13 cellular contexts compared by ENCODE assay signal in genomic region chr10:88131561-88132139, GRCh38.
DNase-seq lines count a peak whose midpoint lies in the region; ATAC-seq and TF ChIP-seq lines count a peak whose summit lies in the region.
"Had no signal": no experiment of that assay in that cellular context is flagged by ENCODE, and none has a peak within 500 bp of the region (broad histone marks: within the 10 kb centered on the region; RNA-seq: fewer than 3 reads in every experiment).

No MANE protein-coding gene starts in this region.

- no peaks in the 10 kb centered on the region for H3K4me1 ChIP-seq in uterus

- H3K27ac ChIP-seq in layer of hippocampus (ENCODE audit: low read depth, low read length) (peak overlapping the region; percentile 30), uterus (peak overlapping the region in 1 of 2 donors; percentile 49)
- H3K27ac ChIP-seq: hepatocyte had no signal

- ATAC-seq in GM19351 (IDR thresholded peaks at IDR 0.05; ENCODE audit: unreplicated experiment), result no peak

- TF ChIP-seq CTCF in uterus (IDR thresholded peaks at IDR 0.05), result no peak

- no peak overlapping the region for H3K4me3 ChIP-seq in uterus
- H3K4me3 ChIP-seq: hepatocyte had no signal

- H3K36me3 ChIP-seq in uterus, result no peaks in the 10 kb centered on the region

- DNase-seq in NCI-H526 (lab: John Stamatoyannopoulos, UW), result peak; percentile 16 to 27
- no peak for DNase-seq in NCI-H526 treated with DMSO at 0.1 percent for 48 hours (lab: John Stamatoyannopoulos, UW)
- peak; percentile 77 for DNase-seq in astrocyte of the hippocampus (ENCODE audit: low read depth, low spot score)
- peak; percentile 38 to 55 for DNase-seq in uterus
- DNase-seq in GM19238 (ENCODE audit: insufficient read length, low spot score), result no peak
- DNase-seq in NCI-H82 treated with DMSO at 0.1 percent for 48 hours (lab: John Stamatoyannopoulos, UW; ENCODE audit: unreplicated experiment), result no peak
- DNase-seq: activated CD4-positive, CD25-positive, alpha-beta regulatory T cell treated with anti-CD3 and anti-CD28 coated beads, Interleukin-2, amount 50 U/mL, for 72 hours; activated effector memory CD4-positive, alpha-beta T cell treated with anti-CD3 and anti-CD28 coated beads, Interleukin-2, amount 50 U/mL, for 16 hours; NCI-H2029 treated with DMSO at 0.1 percent for 48 hours; RPMI8226 had no signal

- H3K9me3 ChIP-seq in uterus, result no peaks in the 10 kb centered on the region

- intact Hi-C loops in uterus (cut with DNase I; ENCODE audit: low total_unique reads), result no loop called here

- TF ChIP-seq POLR2A in uterus (IDR thresholded peaks at IDR 0.05), result no peak

- no peaks in the 10 kb centered on the region for H3K27me3 ChIP-seq in layer of hippocampus (ENCODE audit: control insufficient read depth, insufficient read depth, low read length)
- H3K27me3 ChIP-seq in uterus, result no peaks in the 10 kb centered on the region
- H3K27me3 ChIP-seq: hepatocyte had no signal

Comparison
In these comparisons a context has a peak if more than half of its experiments do, and no peak if none do; other contexts are left out.
1. DNase-seq: peak in NCI-H526 (2 of 2), astrocyte of the hippocampus (single experiment) and uterus (2 of 2); none in NCI-H526 treated with DMSO at 0.1 percent for 48 hours (single experiment), GM19238 (single experiment) and NCI-H82 treated with DMSO at 0.1 percent for 48 hours (single experiment).